17 cellular contexts compared by ENCODE assay signal in the genomic region with DNA sequence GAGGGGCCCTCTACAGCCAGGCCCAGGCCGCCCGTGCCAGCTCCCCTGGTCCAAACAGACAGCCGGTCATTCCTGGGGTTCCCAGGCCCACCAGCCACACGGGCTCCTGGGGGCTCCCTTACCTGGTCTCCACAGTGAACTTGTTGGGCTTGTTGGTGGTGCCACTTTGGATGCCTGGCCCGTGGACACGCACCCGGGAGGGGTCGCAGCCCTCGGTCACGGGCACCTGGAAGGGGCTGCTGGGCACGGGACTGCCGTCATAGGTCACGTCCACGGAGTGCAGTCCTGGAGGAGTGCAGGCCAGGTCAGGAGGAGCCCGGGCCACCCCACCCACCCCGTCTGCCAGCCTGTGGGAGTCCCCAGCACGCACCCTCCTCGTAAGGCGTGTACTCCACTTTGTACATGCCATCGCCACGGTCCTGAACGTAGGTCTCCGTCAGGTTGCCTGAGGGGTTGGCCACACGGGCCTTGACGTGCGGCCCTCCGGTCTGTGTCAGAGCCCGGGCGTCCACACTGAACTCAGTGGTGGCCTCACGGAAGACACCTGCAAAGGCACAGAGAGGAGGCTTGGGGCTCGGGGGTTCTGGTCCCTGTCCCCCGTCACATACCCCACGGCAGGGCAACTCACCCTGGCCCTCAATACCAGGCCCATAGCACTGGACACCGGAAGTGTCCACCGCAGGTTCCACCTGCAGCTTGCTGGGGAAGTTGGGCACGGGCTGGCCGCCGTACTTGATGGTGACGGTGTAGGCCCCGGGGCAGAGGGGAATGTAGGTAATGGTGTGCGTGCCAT.
"Had no signal": no experiment of that assay in that cellular context is flagged by ENCODE, and none has a peak within 500 bp of the region (broad histone marks: within the 10 kb centered on the region; RNA-seq: fewer than 3 reads in every experiment).

No MANE protein-coding gene starts in this region.

- H3K9me3 ChIP-seq: gastrocnemius medialis, thyroid gland had no signal

- H3K27ac ChIP-seq: gastrocnemius medialis, parathyroid adenoma, thyroid gland had no signal

- ATAC-seq: activated CD4-positive, alpha-beta T cell treated with anti-CD3 and anti-CD28 coated beads for 36 hours; activated CD8-positive, alpha-beta T cell treated with anti-CD3 and anti-CD28 coated beads, Interleukin-2, amount 10 ng/mL, durations not matched to agents 7 days and 5 days; gastrocnemius medialis; left ventricle myocardium superior; T-cell had no signal

- H3K4me1 ChIP-seq: gastrocnemius medialis, parathyroid adenoma, thyroid gland had no signal

- H3K4me3 ChIP-seq: gastrocnemius medialis, thyroid gland had no signal

- H2AFZ ChIP-seq: parathyroid adenoma had no signal

- H3K36me3 ChIP-seq: gastrocnemius medialis had no signal

- DNase-seq: activated CD4-positive, alpha-beta T cell treated with anti-CD3 and anti-CD28 coated beads for 36 hours; activated CD8-positive, alpha-beta memory T cell treated with anti-CD3 and anti-CD28 coated beads, Interleukin-2, amount 50 U/mL, for 48 hours; activated CD8-positive, alpha-beta T cell treated with anti-CD3 and anti-CD28 coated beads, Interleukin-2, amount 10 ng/mL, durations not matched to agents 7 days and 5 days; activated naive CD8-positive, alpha-beta T cell treated with anti-CD3 and anti-CD28 coated beads, Interleukin-2, amount 10 ng/mL, durations not matched to agents 7 days and 5 days; anterior cingulate cortex; effector CD4-positive, alpha-beta T cell; gastrocnemius medialis; kidney; left ventricle myocardium superior; midbrain; naive B cell; retina; small intestine; T-cell; T1000; thyroid gland had no signal

- H3K9ac ChIP-seq: parathyroid adenoma had no signal

- H3K27me3 ChIP-seq: gastrocnemius medialis, thyroid gland had no signal

- H3K79me2 ChIP-seq: parathyroid adenoma had no signal
